8 cellular contexts compared by ENCODE assay signal in genomic region chr19:17214531-17215124, GRCh38. TPM values are rescaled to one million over a fixed set of nuclear protein-coding genes. Genes with fewer than 3 reads are reported as not detected.
A peak's percentile ranks its signal among the peaks of the same experiment; 100 is the strongest.
DNase-seq lines count a peak whose midpoint lies in the region; ATAC-seq, FAIRE-seq and TF ChIP-seq lines count a peak whose summit lies in the region.

No MANE protein-coding gene starts in this region.

- H3K4me1 Mint-ChIP-seq in natural killer cell: peaks cover 8 to 18% of the 10 kb centered on the region in 2 donors

- H3K36me3 ChIP-seq in Loucy (ENCODE audit: insufficient read depth, low read length) (peaks cover 25% of the 10 kb centered on the region; the same call in 1 of the 2 replicates), colonic mucosa (no peaks in the 10 kb centered on the region)

- peaks cover 9% of the 10 kb centered on the region; the same call in 1 of the 2 replicates for H3K79me2 ChIP-seq in Loucy (ENCODE audit: insufficient read depth, low read length)

- H4K20me1 ChIP-seq in Loucy (ENCODE audit: insufficient read depth, low read length, poor library complexity, severe bottlenecking): no peaks in the 10 kb centered on the region

- peaks cover 16% of the 10 kb centered on the region for H3K4me1 ChIP-seq in Loucy (ENCODE audit: insufficient read depth, low read length, poor library complexity, severe bottlenecking)
- peaks cover 3% of the 10 kb centered on the region for H3K4me1 ChIP-seq in colonic mucosa

- H3F3A ChIP-seq in Loucy (ENCODE audit: low read depth): no peaks in the 10 kb centered on the region

- peak overlapping the region; percentile 81 for H3K4me3 ChIP-seq in Loucy (ENCODE audit: low read length, poor library complexity, severe bottlenecking)
- H3K4me3 ChIP-seq in colonic mucosa: peak overlapping the region; percentile 51

- H3K9ac ChIP-seq in Loucy (ENCODE audit: low read depth, low read length, poor library complexity, severe bottlenecking) (peak overlapping the region; percentile 88), colonic mucosa (ENCODE audit: low read depth in 2 of 2, low read length in 2 of 2) (peak overlapping the region; percentile 54 to 84)

- H3K36me3 Mint-ChIP-seq in natural killer cell: no peaks in the 10 kb centered on the region

- H3K9me3 Mint-ChIP-seq in natural killer cell: no peaks in the 10 kb centered on the region

- in situ Hi-C loops in ACHN (cut with HindIII; ENCODE audit: low pct_ligation_motif_present, low pct_unique_long_range_greater_than_20kb, low sequenced_read_pairs): no loop called here

- H3K4me2 ChIP-seq in Loucy (ENCODE audit: low read depth, low read length, poor library complexity, severe bottlenecking): peak overlapping the region; percentile 97

- no peak for FAIRE-seq in frontal cortex (lab: Jason Lieb, UNC)

- peak overlapping the region; percentile 93 for H3K4me3 Mint-ChIP-seq in natural killer cell

- DNase-seq in colonic mucosa (no peak), natural killer cell (no peak), frontal cortex (ENCODE audit: low spot score in 2 of 2) (no peak), ACHN (no peak), glomerular visceral epithelial cell (ENCODE audit: extremely low spot score) (no peak)

- H3K9me3 ChIP-seq in Loucy (ENCODE audit: insufficient read depth, low read depth, low read length) (no peaks in the 10 kb centered on the region), colonic mucosa (no peaks in the 10 kb centered on the region)

- ATAC-seq in natural killer cell: no peak
- no peak for ATAC-seq in GM19035 (IDR thresholded peaks at IDR 0.05; ENCODE audit: unreplicated experiment)

- intact Hi-C loops in colonic mucosa (cut with DNase I): no loop called here
- intact Hi-C loops in natural killer cell (cut with micrococcal nuclease): loop anchor here (1.0 kb wide), 1 partner anchor 12 kb away; the partner anchor contains the start of gene OCEL1

- H3K27ac ChIP-seq in C4-2B (peak overlapping the region; percentile 80), colonic mucosa (peak overlapping the region; percentile 77)

- no peak for TF ChIP-seq CTCF in C4-2B (conservative IDR thresholded peaks at IDR 0.05)
- no peak for TF ChIP-seq CTCF in Loucy (conservative IDR thresholded peaks at IDR 0.05; ENCODE audit: low read length)
- no peak for TF ChIP-seq CTCF in colonic mucosa (IDR thresholded peaks at IDR 0.05)
- TF ChIP-seq CTCF in natural killer cell (IDR thresholded peaks at IDR 0.05): no peak

- H3K27me3 Mint-ChIP-seq in natural killer cell (ENCODE audit: low read depth in 2 of 2): no peaks in the 10 kb centered on the region

- H2AFZ ChIP-seq in Loucy (ENCODE audit: low read length): no peak overlapping the region

- peak overlapping the region; percentile 92 to 96 for H3K27ac Mint-ChIP-seq in natural killer cell

- H3K9me2 ChIP-seq in Loucy (replicated peaks; ENCODE audit: low read depth, low read length): no peaks in the 10 kb centered on the region

- H3K27me3 ChIP-seq in Loucy (ENCODE audit: insufficient read depth, low read length, poor library complexity, severe bottlenecking) (no peaks in the 10 kb centered on the region), colonic mucosa (no peaks in the 10 kb centered on the region)

RNA-seq across cellular contexts. Expression of gene USE1, which starts 0.5 kb away (rescaled TPM):
- total RNA-seq in colonic mucosa (10 to 100 TPM; 18.2 to 22.4 TPM), natural killer cell (10 to 100 TPM; 16.4 to 21.1 (median 20.9) TPM), frontal cortex (15.1 TPM)

RNA-seq across cellular contexts. Expression of gene OCEL1, which starts 11.4 kb away (rescaled TPM):
- 10 to 100 TPM; 35.7 to 46.9 TPM for total RNA-seq in colonic mucosa
- total RNA-seq in natural killer cell: 10 to 100 TPM; 28.1 to 39.1 (median 37.0) TPM
- 0.82 TPM for total RNA-seq in frontal cortex

RNA-seq across cellular contexts. Expression of gene NR2F6, which starts 31.1 kb away (rescaled TPM):
- 100 to 1,000 TPM; 129 to 195 TPM for total RNA-seq in colonic mucosa
- total RNA-seq in natural killer cell: 1 to 10 TPM; 1.3 to 4.2 (median 1.8) TPM
- total RNA-seq in frontal cortex: 9.8 TPM

RNA-seq across cellular contexts. Expression of gene USHBP1, which starts 49.9 kb away (rescaled TPM):
- 1 to 10 TPM; 1.1 to 1.3 TPM for total RNA-seq in colonic mucosa
- not detected for total RNA-seq in natural killer cell
- total RNA-seq in frontal cortex: 0.82 TPM

RNA-seq across cellular contexts. Expression of gene BABAM1, which starts 52.6 kb away (rescaled TPM):
- total RNA-seq in colonic mucosa: 10 to 100 TPM; 73.7 to 94.7 TPM
- 100 to 1,000 TPM; 106 to 127 (median 106) TPM for total RNA-seq in natural killer cell
- 66.9 TPM for total RNA-seq in frontal cortex

Comparison
In these comparisons a context has a peak if more than half of its experiments do, and no peak if none do; other contexts are left out.
1. RNA of gene OCEL1, which starts 11.4 kb away (total RNA-seq): 35.7 to 46.9 TPM in colonic mucosa and 28.1 to 39.1 TPM in natural killer cell; 0.82 TPM in frontal cortex (single experiment); every median in the first group is over 10 times any median in the second.
2. RNA of gene NR2F6, which starts 31.1 kb away (total RNA-seq): 129 to 195 TPM in colonic mucosa; 9.8 TPM in frontal cortex (single experiment) and 1.3 to 4.2 TPM in natural killer cell; every median in the first group is over 10 times any median in the second.